ENCODE assay signal across 19 cellular contexts in genomic region chr6:47551670-47552069, GRCh38.
DNase-seq lines count a peak whose midpoint lies in the region; ATAC-seq, FAIRE-seq and TF ChIP-seq lines count a peak whose summit lies in the region.
"Had no signal": no experiment of that assay in that cellular context is flagged by ENCODE, and none has a peak within 500 bp of the region (broad histone marks: within the 10 kb centered on the region; RNA-seq: fewer than 3 reads in every experiment).

No MANE protein-coding gene starts in this region.

- TF ChIP-seq RAD21 in K562 (CRISPR knock-in tag; conservative IDR thresholded peaks at IDR 0.05 in 1 of 2, IDR thresholded peaks at IDR 0.05 in 1 of 2), result no peak

- no peak overlapping the region for H3K4me3 Mint-ChIP-seq in CD4-positive, alpha-beta T cell
- no peak overlapping the region for H3K4me3 Mint-ChIP-seq in progenitor cell of endocrine pancreas (ENCODE audit: low read depth)
- H3K4me3 Mint-ChIP-seq: CD4-positive, alpha-beta memory T cell had no signal

- FAIRE-seq in K562 (lab: Jason Lieb, UNC), result no peak
- FAIRE-seq: A549, GM12878, HepG2 had no signal

- H3K27ac ChIP-seq in 22Rv1 (0 out of 2 replicates have a peak overlapping the region, but pooled peaks have one; percentile 10), K562 (ENCODE audit: extremely low read depth, low read depth, low read length) (no peak overlapping the region)
- no peak overlapping the region for H3K27ac ChIP-seq in CD4-positive, alpha-beta T cell (ENCODE audit: low read depth, low read length)
- H3K27ac ChIP-seq: A549, C4-2B had no signal

- H3K4me1 ChIP-seq in K562 (replicated peaks in 1 of 2; ENCODE audit: control insufficient read depth in 2 of 2, insufficient read depth in 2 of 2, low read length in 2 of 2), result no peaks in the 10 kb centered on the region
- H3K4me1 ChIP-seq: A549 had no signal

- CTCF ChIA-PET in CD4-positive, alpha-beta T cell (lab: Charles Lee), result no interaction called here
- CTCF ChIA-PET in K562 (lab: Yijun Ruan, JAX; ENCODE audit: low intra/inter-chr PET ratio), result no interaction called here

- H2AFZ ChIP-seq in K562 (ENCODE audit: low read depth, low read length), result no peak overlapping the region

- H3K9me1 ChIP-seq in K562 (ENCODE audit: control insufficient read depth, insufficient read depth, low read length), result no peaks in the 10 kb centered on the region

- H3K4me3 ChIP-seq in K562, result no peak overlapping the region
- H3K4me3 ChIP-seq: A549, GM12878 had no signal

- H3K9ac ChIP-seq in K562 (ENCODE audit: insufficient read depth in 1 of 2, low read depth in 2 of 2, low read length in 2 of 2), result no peak overlapping the region

- TF ChIP-seq CTCF in 22Rv1 (IDR thresholded peaks at IDR 0.05), result no peak
- no peak for TF ChIP-seq CTCF in CD4-positive, alpha-beta T cell (IDR thresholded peaks at IDR 0.05)
- TF ChIP-seq CTCF in K562 (IDR thresholded peaks at IDR 0.05 in 2 of 3, conservative IDR thresholded peaks at IDR 0.05 in 1 of 3; ENCODE audit: insufficient read depth in 2 of 3, low read depth in 1 of 3, low read length in 3 of 3), result no peak
- no peak for TF ChIP-seq CTCF in progenitor cell of endocrine pancreas (IDR thresholded peaks at IDR 0.05; ENCODE audit: unreplicated experiment)

- intact Hi-C loops in CD4-positive, alpha-beta T cell (cut with DNase I, micrococcal nuclease), result no loop called here
- intact Hi-C loops in K562 (cut with micrococcal nuclease), result loop anchor here (5.0 kb wide), 1 partner anchor 139 kb away; no protein-coding TSS in a partner anchor

- peaks cover 14% of the 10 kb centered on the region for H3K9me3 Mint-ChIP-seq in CD4-positive, alpha-beta T cell
- H3K9me3 Mint-ChIP-seq in progenitor cell of endocrine pancreas (ENCODE audit: low read depth), result peaks cover 34% of the 10 kb centered on the region

- WGBS in K562 (ENCODE audit: insufficient coverage, low coverage, missing lambda C conversion rate), result 92% methylated on average over 4 of the region's 4 CpGs

- in situ Hi-C loops in K562 (cut with MboI), result no loop called here

- no TSS peak for BruUV-seq in K562 (replicated peaks; lab: Mats Ljungman, UMichigan)

- no peak for DNase-seq in CD4-positive, alpha-beta T cell
- DNase-seq in K562 (ENCODE audit: extremely low read depth in 1 of 4, low spot score in 3 of 4) (no peak), progenitor cell of endocrine pancreas (ENCODE audit: low spot score, unreplicated experiment) (no peak)
- no peak for DNase-seq in stimulated activated CD4-positive, alpha-beta T cell treated with anti-CD3 and anti-CD28 coated beads, Interleukin-4, amount 100 ng/mL, for 24 hours
- DNase-seq: AML-193; CD4-positive, alpha-beta memory T cell; COR-L47; DMS 273 treated with DMSO at 0.1 percent for 48 hours; DMS53; DND-41; EL; GOT3; H7 had no signal

- POLR2A ChIA-PET in CD4-positive, alpha-beta T cell (lab: Charles Lee), result no interaction called here
- POLR2A ChIA-PET in K562 (lab: Yijun Ruan, JAX), result interaction anchor here (1.4 kb wide), 1 partner anchor 74 kb away, joined by 3 read pairs; the partner anchor contains the start of gene CD2AP

- ATAC-seq in CD4-positive, alpha-beta T cell (ENCODE audit: poor library complexity), result no peak
- ATAC-seq in K562 (peak; percentile 54), HG03045 (IDR thresholded peaks at IDR 0.05; ENCODE audit: unreplicated experiment) (no peak)
- ATAC-seq: A549, GM12878, HepG2 had no signal

- no peaks in the 10 kb centered on the region for H3K27me3 Mint-ChIP-seq in CD4-positive, alpha-beta T cell
- H3K27me3 Mint-ChIP-seq in progenitor cell of endocrine pancreas, result no peaks in the 10 kb centered on the region
- H3K27me3 Mint-ChIP-seq: CD4-positive, alpha-beta memory T cell had no signal

- no peak overlapping the region for H3K4me2 ChIP-seq in K562 (ENCODE audit: insufficient read depth, low read length)
- H3K4me2 ChIP-seq: A549 had no signal

- no peaks in the 10 kb centered on the region for H4K20me1 ChIP-seq in K562 (replicated peaks; ENCODE audit: control insufficient read depth, insufficient read depth, low read length)

- H3K27ac Mint-ChIP-seq in CD4-positive, alpha-beta T cell, result peak overlapping the region; percentile 26
- peak overlapping the region; percentile 24 for H3K27ac Mint-ChIP-seq in progenitor cell of endocrine pancreas

- peaks cover 13% of the 10 kb centered on the region; the same call in 2 of the 3 replicates for H3K79me2 ChIP-seq in K562 (ENCODE audit: control insufficient read depth, insufficient read depth, low read length)

- H3K36me3 Mint-ChIP-seq in CD4-positive, alpha-beta T cell (ENCODE audit: low read depth), result peaks cover 84% of the 10 kb centered on the region
- peaks cover 65% of the 10 kb centered on the region for H3K36me3 Mint-ChIP-seq in progenitor cell of endocrine pancreas (ENCODE audit: insufficient read depth)

- no peaks in the 10 kb centered on the region for H3K27me3 ChIP-seq in CD4-positive, alpha-beta T cell (ENCODE audit: control insufficient read depth, insufficient read depth, low read length)
- no peaks in the 10 kb centered on the region for H3K27me3 ChIP-seq in K562 (ENCODE audit: control insufficient read depth in 2 of 2, insufficient read depth in 2 of 2, low read length in 2 of 2)

- peaks cover 23% of the 10 kb centered on the region for H3K36me3 ChIP-seq in K562 (ENCODE audit: control insufficient read depth, insufficient read depth, low read length)

- H3K4me1 Mint-ChIP-seq in CD4-positive, alpha-beta T cell (ENCODE audit: low read depth), result peaks cover 34% of the 10 kb centered on the region
- no peaks in the 10 kb centered on the region for H3K4me1 Mint-ChIP-seq in progenitor cell of endocrine pancreas (ENCODE audit: low read depth)

- no peaks in the 10 kb centered on the region for H3K9me3 ChIP-seq in CD4-positive, alpha-beta T cell (ENCODE audit: control insufficient read depth, low read length)
- H3K9me3 ChIP-seq in K562 (replicated peaks; ENCODE audit: control insufficient read depth, insufficient read depth, low read depth, low read length), result no peaks in the 10 kb centered on the region
- H3K9me3 ChIP-seq: A549 had no signal

- TF ChIP-seq POLR2A in K562 (conservative IDR thresholded peaks at IDR 0.05), result no peak

- TF ChIP-seq EP300 in K562 (IDR thresholded peaks at IDR 0.05; ENCODE audit: low read length), result no peak

TF ChIP-seq in K562, 482 proteins besides CTCF, POLR2A, EP300 and RAD21:
- TF ChIP-seq CTCFL (IDR thresholded peaks at IDR 0.05; ENCODE audit: borderline replicate concordance, insufficient read depth, low read depth, low read length, poor library complexity, severe bottlenecking) (no peak), UBTF (IDR thresholded peaks at IDR 0.05; ENCODE audit: borderline replicate concordance in 1 of 2, low read depth in 2 of 2, low read length in 2 of 2) (no peak), ELF2 (CRISPR knock-in tag; IDR thresholded peaks at IDR 0.05) (no peak), RUNX1 (IDR thresholded peaks at IDR 0.05; ENCODE audit: low read depth) (no peak), ESRRA (IDR thresholded peaks at IDR 0.05; ENCODE audit: borderline replicate concordance, low read depth) (peak; percentile 67)
